9 cellular contexts compared by ENCODE assay signal in the genomic region with DNA sequence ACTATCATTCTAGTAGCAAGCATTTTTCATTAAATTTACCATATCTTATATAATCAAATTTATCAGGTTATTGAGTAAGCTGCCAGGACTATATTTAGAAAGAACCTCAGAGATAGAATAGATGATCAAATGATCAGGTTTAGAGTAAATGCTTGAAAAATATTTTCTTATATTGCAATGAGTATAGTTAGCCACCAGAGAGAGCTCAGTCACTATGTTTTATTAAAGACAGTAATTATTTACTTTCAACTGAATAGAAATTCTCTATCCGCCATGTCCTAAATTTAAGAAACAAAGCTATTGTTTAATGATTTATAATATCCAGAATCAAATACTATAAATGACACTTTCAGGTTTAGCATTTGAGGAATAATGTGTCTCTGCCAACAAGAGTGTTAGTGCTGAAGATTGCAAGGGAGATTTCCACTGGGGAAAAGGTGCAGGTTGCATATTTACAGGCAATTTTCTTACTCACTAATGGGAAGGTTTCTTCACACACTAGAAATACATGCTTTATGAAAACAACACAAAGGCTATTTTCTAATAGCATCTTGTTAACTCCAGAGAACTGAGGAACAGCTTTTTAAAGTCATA.
DNase-seq lines count a peak whose midpoint lies in the region; ATAC-seq, FAIRE-seq and TF ChIP-seq lines count a peak whose summit lies in the region.
"Had no signal": no experiment of that assay in that cellular context is flagged by ENCODE, and none has a peak within 500 bp of the region (broad histone marks: within the 10 kb centered on the region; RNA-seq: fewer than 3 reads in every experiment).

No MANE protein-coding gene starts in this region.

- peak; percentile 15 for DNase-seq in EL
- no peak for DNase-seq in MM.1S
- DNase-seq in kidney = no peak
- DNase-seq in effector CD4-positive, alpha-beta T cell = no peak
- DNase-seq in activated T-helper 2 cell treated with anti-CD3 and anti-CD28 coated beads, Interferon-gamma antibody, Interleukin-2, Interleukin-4, amounts not matched to agents 10 μg/mL and 5 μg/mL and 100 μg/mL, durations not matched to agents 14 hours and 24 hours and 36 hours (ENCODE audit: low spot score) = no peak

- TF ChIP-seq CTCF in MM.1S (IDR thresholded peaks at IDR 0.05; ENCODE audit: low read length) = peak; percentile 46
- peak; percentile 29 for TF ChIP-seq CTCF in SU-DHL-6 (IDR thresholded peaks at IDR 0.05; ENCODE audit: insufficient read depth, low read length, poor library complexity, severe bottlenecking)
- peak; percentile 41 for TF ChIP-seq CTCF in kidney (IDR thresholded peaks at IDR 0.05; ENCODE audit: borderline replicate concordance, extremely low read depth, insufficient read depth)

- no peak overlapping the region for H3K4me3 ChIP-seq in MM.1S (ENCODE audit: low read length)
- H3K4me3 ChIP-seq in SU-DHL-6 (ENCODE audit: insufficient read depth, low read length, poor library complexity, severe bottlenecking) = no peak overlapping the region
- peak overlapping the region; percentile 10 to 31 for H3K4me3 ChIP-seq in kidney (ENCODE audit: low read length in 2 of 2)

- H3K36me3 ChIP-seq in MM.1S (replicated peaks; ENCODE audit: insufficient read depth, low read length) (no peaks in the 10 kb centered on the region), SU-DHL-6 (ENCODE audit: low read length) (no peaks in the 10 kb centered on the region), kidney (ENCODE audit: control insufficient read depth in 1 of 2, insufficient read depth in 2 of 2, low read length in 2 of 2) (no peaks in the 10 kb centered on the region)

- H3K36me3 Mint-ChIP-seq in activated T-helper 17 cell treated with anti-CD3 and anti-CD28 coated beads, Interleukin-2, amount 50 U/mL, for 72 hours (ENCODE audit: low read depth) = no peaks in the 10 kb centered on the region
- no peaks in the 10 kb centered on the region for H3K36me3 Mint-ChIP-seq in activated T-helper 2 cell treated with anti-CD3 and anti-CD28 coated beads, Interferon-gamma antibody, Interleukin-2, Interleukin-4, amounts not matched to agents 10 μg/mL and 5 μg/mL and 100 μg/mL, durations not matched to agents 14 hours and 24 hours and 36 hours (ENCODE audit: low read depth)
- H3K36me3 Mint-ChIP-seq: IgD-negative memory B cell had no signal

- H3K9me2 ChIP-seq in MM.1S (replicated peaks; ENCODE audit: insufficient read depth, low read length) (no peaks in the 10 kb centered on the region), SU-DHL-6 (replicated peaks; ENCODE audit: insufficient read depth, low read length) (no peaks in the 10 kb centered on the region)

- no peak overlapping the region for H3K4me2 ChIP-seq in MM.1S (ENCODE audit: low read depth, low read length)
- no peak overlapping the region for H3K4me2 ChIP-seq in SU-DHL-6 (ENCODE audit: low read depth, low read length, poor library complexity, severe bottlenecking)

- H3K27ac ChIP-seq in MM.1S (ENCODE audit: low read length) = no peak overlapping the region
- H3K27ac ChIP-seq in SU-DHL-6 (ENCODE audit: low read depth, low read length) = no peak overlapping the region
- no peak overlapping the region for H3K27ac ChIP-seq in kidney (ENCODE audit: low read depth in 2 of 2, low read length in 2 of 2)

- no peak overlapping the region for H3K4me3 Mint-ChIP-seq in activated T-helper 17 cell treated with anti-CD3 and anti-CD28 coated beads, Interleukin-2, amount 50 U/mL, for 72 hours
- H3K4me3 Mint-ChIP-seq in activated T-helper 2 cell treated with anti-CD3 and anti-CD28 coated beads, Interferon-gamma antibody, Interleukin-2, Interleukin-4, amounts not matched to agents 10 μg/mL and 5 μg/mL and 100 μg/mL, durations not matched to agents 14 hours and 24 hours and 36 hours (ENCODE audit: low read depth) = no peak overlapping the region
- H3K4me3 Mint-ChIP-seq: IgD-negative memory B cell had no signal

- H3K9ac ChIP-seq in MM.1S (ENCODE audit: low read length) (no peak overlapping the region), SU-DHL-6 (ENCODE audit: low read length) (no peak overlapping the region), kidney (ENCODE audit: low read length in 2 of 2) (no peak overlapping the region)

- no peak for ATAC-seq in activated T-helper 17 cell treated with anti-CD3 and anti-CD28 coated beads, Interleukin-2, amount 50 U/mL, for 72 hours (replicated peaks)
- ATAC-seq in HG02588 (IDR thresholded peaks at IDR 0.05; ENCODE audit: unreplicated experiment) = no peak

- H3F3A ChIP-seq in MM.1S (ENCODE audit: insufficient read depth, low read length) (no peaks in the 10 kb centered on the region), SU-DHL-6 (ENCODE audit: insufficient read depth) (no peaks in the 10 kb centered on the region)

- FAIRE-seq in kidney (lab: Jason Lieb, UNC) = peak; percentile 86

- H3K9me3 ChIP-seq in MM.1S (replicated peaks; ENCODE audit: insufficient read depth, low read length) (no peaks in the 10 kb centered on the region), SU-DHL-6 (ENCODE audit: insufficient read depth, low read length) (no peaks in the 10 kb centered on the region), kidney (ENCODE audit: control insufficient read depth in 1 of 2, low read length in 2 of 2) (no peaks in the 10 kb centered on the region)

- H2AFZ ChIP-seq in MM.1S (ENCODE audit: low read length) = no peak overlapping the region
- no peak overlapping the region for H2AFZ ChIP-seq in SU-DHL-6 (ENCODE audit: low read depth, low read length, severe bottlenecking)

- H3K9me3 Mint-ChIP-seq in activated T-helper 17 cell treated with anti-CD3 and anti-CD28 coated beads, Interleukin-2, amount 50 U/mL, for 72 hours = no peaks in the 10 kb centered on the region
- H3K9me3 Mint-ChIP-seq in activated T-helper 2 cell treated with anti-CD3 and anti-CD28 coated beads, Interferon-gamma antibody, Interleukin-2, Interleukin-4, amounts not matched to agents 10 μg/mL and 5 μg/mL and 100 μg/mL, durations not matched to agents 14 hours and 24 hours and 36 hours = no peaks in the 10 kb centered on the region
- H3K9me3 Mint-ChIP-seq: IgD-negative memory B cell had no signal

- H3K27me3 Mint-ChIP-seq in activated T-helper 17 cell treated with anti-CD3 and anti-CD28 coated beads, Interleukin-2, amount 50 U/mL, for 72 hours = no peaks in the 10 kb centered on the region
- H3K27me3 Mint-ChIP-seq in activated T-helper 2 cell treated with anti-CD3 and anti-CD28 coated beads, Interferon-gamma antibody, Interleukin-2, Interleukin-4, amounts not matched to agents 10 μg/mL and 5 μg/mL and 100 μg/mL, durations not matched to agents 14 hours and 24 hours and 36 hours (ENCODE audit: low read depth) = no peaks in the 10 kb centered on the region
- H3K27me3 Mint-ChIP-seq: IgD-negative memory B cell had no signal

- H3K27me3 ChIP-seq in MM.1S (replicated peaks; ENCODE audit: insufficient read depth, low read length) = no peaks in the 10 kb centered on the region
- no peaks in the 10 kb centered on the region for H3K27me3 ChIP-seq in SU-DHL-6 (ENCODE audit: low read length)

- H3K79me2 ChIP-seq in MM.1S (ENCODE audit: low read length) (no peaks in the 10 kb centered on the region), SU-DHL-6 (ENCODE audit: insufficient read depth, low read length) (no peaks in the 10 kb centered on the region)

- intact Hi-C loops in kidney (cut with DNase I) = no loop called here
- intact Hi-C loops in activated T-helper 2 cell treated with anti-CD3 and anti-CD28 coated beads, Interferon-gamma antibody, Interleukin-2, Interleukin-4, amounts not matched to agents 10 μg/mL and 5 μg/mL and 100 μg/mL, durations not matched to agents 14 hours and 24 hours and 36 hours (cut with micrococcal nuclease) = loop anchor here (2.0 to 10.0 kb wide), 2 partner anchors 299 to 1923 kb away; no protein-coding TSS in a partner anchor

- peaks cover 5% of the 10 kb centered on the region for H3K4me1 Mint-ChIP-seq in activated T-helper 17 cell treated with anti-CD3 and anti-CD28 coated beads, Interleukin-2, amount 50 U/mL, for 72 hours
- H3K4me1 Mint-ChIP-seq in activated T-helper 2 cell treated with anti-CD3 and anti-CD28 coated beads, Interferon-gamma antibody, Interleukin-2, Interleukin-4, amounts not matched to agents 10 μg/mL and 5 μg/mL and 100 μg/mL, durations not matched to agents 14 hours and 24 hours and 36 hours (ENCODE audit: low read depth) = peaks cover 4% of the 10 kb centered on the region
- H3K4me1 Mint-ChIP-seq: IgD-negative memory B cell had no signal

- H3K27ac Mint-ChIP-seq in activated T-helper 17 cell treated with anti-CD3 and anti-CD28 coated beads, Interleukin-2, amount 50 U/mL, for 72 hours = no peak overlapping the region
- H3K27ac Mint-ChIP-seq in activated T-helper 2 cell treated with anti-CD3 and anti-CD28 coated beads, Interferon-gamma antibody, Interleukin-2, Interleukin-4, amounts not matched to agents 10 μg/mL and 5 μg/mL and 100 μg/mL, durations not matched to agents 14 hours and 24 hours and 36 hours = no peak overlapping the region
- H3K27ac Mint-ChIP-seq: IgD-negative memory B cell had no signal

- no peaks in the 10 kb centered on the region for H4K20me1 ChIP-seq in MM.1S (ENCODE audit: insufficient read depth, low read length)
- H4K20me1 ChIP-seq in SU-DHL-6 (ENCODE audit: low read depth, low read length) = no peaks in the 10 kb centered on the region; the same call in 1 of the 2 replicates

- H3K4me1 ChIP-seq in MM.1S (ENCODE audit: low read length) (no peaks in the 10 kb centered on the region), kidney (ENCODE audit: control insufficient read depth in 1 of 2, insufficient read depth in 1 of 2, low read depth in 1 of 2, low read length in 2 of 2) (no peaks in the 10 kb centered on the region)

Comparison
In these comparisons a context has a peak if more than half of its experiments do, and no peak if none do; other contexts are left out.
1. H3K4me3 ChIP-seq: peak in kidney (2 of 2); none in MM.1S (single experiment) and SU-DHL-6 (single experiment).
2. Peak in every context shown above with its lines, with median percentiles within 50 percentile points of each other: CTCF ChIP-seq.